8 cellular contexts compared by ENCODE assay signal in genomic region chr1:19596719-19597462, GRCh38. TPM values are rescaled to one million over a fixed set of nuclear protein-coding genes. Genes with fewer than 3 reads are reported as not detected.
DNase-seq lines count a peak whose midpoint lies in the region; ATAC-seq and TF ChIP-seq lines count a peak whose summit lies in the region.

No MANE protein-coding gene starts in this region.

- H2BK12ac ChIP-seq in trophoblast cell (ENCODE audit: low read length) = no peak overlapping the region

- no peaks in the 10 kb centered on the region for H3K36me3 ChIP-seq in adrenal gland (replicated peaks in 1 of 2)
- peaks cover 0 to 21% (median 6%) of the 10 kb centered on the region in 9 donors for H3K36me3 ChIP-seq in heart left ventricle
- no peaks in the 10 kb centered on the region for H3K36me3 ChIP-seq in trophoblast cell (ENCODE audit: control insufficient read depth in 1 of 2, insufficient read depth in 2 of 2, low read length in 2 of 2)
- no peaks in the 10 kb centered on the region for H3K36me3 ChIP-seq in transverse colon

- TF ChIP-seq POLR2A in adrenal gland (IDR thresholded peaks at IDR 0.05) = peak; percentile 46 to 80
- TF ChIP-seq POLR2A in heart left ventricle (IDR thresholded peaks at IDR 0.05) = peak in 1 of 2 donors; percentile 74
- peak; percentile 95 for TF ChIP-seq POLR2A in transverse colon (IDR thresholded peaks at IDR 0.05)

- peak overlapping the region; percentile 31 for H2AK5ac ChIP-seq in trophoblast cell (ENCODE audit: low read length)

- in situ Hi-C loops in GM13976 (cut with MboI; ENCODE audit: low sequenced_read_pairs, unreplicated experiment) (loop anchor here (25.0 kb wide), 1 partner anchor 210 kb away; no protein-coding TSS in a partner anchor), transverse colon (cut with MboI; ENCODE audit: low pct_ligation_motif_present in 1 of 4, low pct_unique_long_range_greater_than_20kb in 1 of 4, low sequenced_read_pairs in 3 of 4) (loop anchor here in 1 of 4 donors (25.0 kb wide), 1 partner anchor 110 kb away; the partner anchor contains the start of gene CAPZB)

- peak overlapping the region; percentile 72 for H4K91ac ChIP-seq in trophoblast cell (ENCODE audit: low read depth, low read length)

- peak overlapping the region; percentile 84 for H3K9ac ChIP-seq in trophoblast cell (ENCODE audit: low read length)

- H2AFZ ChIP-seq in trophoblast cell (ENCODE audit: insufficient read depth, low read length, poor library complexity) = peak overlapping the region; percentile 68

- peaks cover 14% of the 10 kb centered on the region for H3K79me1 ChIP-seq in trophoblast cell (ENCODE audit: low read length)

- H3K27ac ChIP-seq in adrenal gland (peak overlapping the region; percentile 22 to 96 (median 95)), heart left ventricle (peak overlapping the region; percentile 91 to 98 (median 96)), trophoblast cell (ENCODE audit: low read depth, low read length) (peak overlapping the region; percentile 96), transverse colon (peak overlapping the region; percentile 97 to 99 (median 98))

- no peak overlapping the region for H3K23ac ChIP-seq in trophoblast cell (ENCODE audit: low read length)

- TF ChIP-seq CTCF in GM13976 (IDR thresholded peaks at IDR 0.05; ENCODE audit: borderline replicate concordance, control extremely low read depth, extremely low read depth, insufficient read depth, missing control alignments) (no peak), adrenal gland (IDR thresholded peaks at IDR 0.05) (peak in 1 of 6 experiments; percentile 1), heart left ventricle (IDR thresholded peaks at IDR 0.05) (no peak), transverse colon (IDR thresholded peaks at IDR 0.05) (no peak)

- H4K8ac ChIP-seq in trophoblast cell (ENCODE audit: low read depth, low read length) = peak overlapping the region; percentile 39

- peak overlapping the region; percentile 67 for H2BK120ac ChIP-seq in trophoblast cell (ENCODE audit: insufficient read depth, low read length, poor library complexity)

- peak overlapping the region; percentile 9 for H3K4ac ChIP-seq in trophoblast cell (ENCODE audit: low read depth, low read length)

- peak overlapping the region; percentile 34 for H3K18ac ChIP-seq in trophoblast cell (ENCODE audit: low read length)

- DNase-seq in GM13976 (ENCODE audit: low spot score) = peak; percentile 95
- DNase-seq in NCI-H1436 treated with DMSO at 0.1 percent for 48 hours (lab: John Stamatoyannopoulos, UW) = peak; percentile 86
- peak; percentile 96 for DNase-seq in T follicular helper cell (ENCODE audit: low read depth)
- peak; percentile 97 to 99 (median 99) for DNase-seq in adrenal gland
- DNase-seq in heart left ventricle = peak; percentile 97 to 98 (median 98)
- peak; percentile 98 to 100 for DNase-seq in trophoblast cell
- peak; percentile 98 for DNase-seq in transverse colon

- no peak for TF ChIP-seq EP300 in transverse colon (IDR thresholded peaks at IDR 0.05; ENCODE audit: low read depth)

- peak overlapping the region; percentile 72 for H4K12ac ChIP-seq in trophoblast cell (ENCODE audit: low read depth, low read length)

- peaks cover 6 to 35% of the 10 kb centered on the region in 2 donors for H3K4me1 ChIP-seq in adrenal gland (replicated peaks in 1 of 2)
- H3K4me1 ChIP-seq in heart left ventricle = peaks cover 0 to 51% (median 35%) of the 10 kb centered on the region in 12 donors
- H3K4me1 ChIP-seq in trophoblast cell (ENCODE audit: control insufficient read depth in 1 of 2, insufficient read depth in 2 of 2, low read length in 2 of 2) = peaks cover 0 to 4% of the 10 kb centered on the region in 2 experiments
- peaks cover 23 to 64% (median 40%) of the 10 kb centered on the region in 4 donors for H3K4me1 ChIP-seq in transverse colon

- peak overlapping the region; percentile 30 for H3K14ac ChIP-seq in trophoblast cell (ENCODE audit: low read length)

- no peaks in the 10 kb centered on the region for H3K9me3 ChIP-seq in adrenal gland (replicated peaks in 1 of 3)
- H3K9me3 ChIP-seq in heart left ventricle = no peaks in the 10 kb centered on the region
- no peaks in the 10 kb centered on the region for H3K9me3 ChIP-seq in trophoblast cell (ENCODE audit: insufficient read depth, low read depth, low read length)
- H3K9me3 ChIP-seq in transverse colon = no peaks in the 10 kb centered on the region

- H3K4me3 ChIP-seq in adrenal gland (peak overlapping the region; percentile 38 to 99 (median 82)), heart left ventricle (peak overlapping the region; percentile 63 to 95 (median 88)), trophoblast cell (ENCODE audit: low read depth, low read length) (peak overlapping the region; percentile 89), transverse colon (peak overlapping the region; percentile 77 to 96 (median 86))

- H3K4me2 ChIP-seq in trophoblast cell (ENCODE audit: low read length) = peak overlapping the region; percentile 70

- intact Hi-C loops in adrenal gland (cut with DNase I) = no loop called here
- intact Hi-C loops in heart left ventricle (cut with DNase I) = loop anchor here in 9 of 10 donors (2.0 to 10.0 kb wide), 7 partner anchors 45 to 205 kb away; partner anchors contain the start of genes CAPZB (in 8 of the 9) and NBL1 (in 5 of the 9)
- intact Hi-C loops in transverse colon (cut with DNase I; ENCODE audit: low total_unique reads) = loop anchor here (2.0 to 5.0 kb wide), 2 partner anchors 50 to 110 kb away; no protein-coding TSS in a partner anchor

- peak overlapping the region; percentile 73 for H2BK5ac ChIP-seq in trophoblast cell (ENCODE audit: low read depth, low read length, poor library complexity)

- H3K27me3 ChIP-seq in adrenal gland = no peaks in the 10 kb centered on the region
- no peaks in the 10 kb centered on the region for H3K27me3 ChIP-seq in heart left ventricle
- no peaks in the 10 kb centered on the region for H3K27me3 ChIP-seq in trophoblast cell (ENCODE audit: insufficient read depth, low read length)
- H3K27me3 ChIP-seq in transverse colon = no peaks in the 10 kb centered on the region

- H3K79me2 ChIP-seq in trophoblast cell (ENCODE audit: control insufficient read depth, insufficient read depth, low read length, poor library complexity) = peaks cover 13% of the 10 kb centered on the region

- WGBS in adrenal gland, 4 donors = 0 to 1% (median 0%) methylated on average over 20 to 59 of the region's 60 CpGs
- 0% methylated on average over 51 to 60 of the region's 60 CpGs for WGBS in heart left ventricle, 4 donors
- WGBS in trophoblast cell (ENCODE audit: extremely low coverage, insufficient coverage, insufficient read length) = no CpG with 5 or more reads among the region's 60 CpGs
- 0 to 1% methylated on average over 2 to 60 of the region's 60 CpGs for WGBS in transverse colon (ENCODE audit: low coverage in 1 of 2), 2 donors

- ATAC-seq in HG02852 (IDR thresholded peaks at IDR 0.05; ENCODE audit: unreplicated experiment) (peak; percentile 83), heart left ventricle (peak; percentile 90 to 95 (median 94))

RNA-seq across cellular contexts. Expression of gene NBL1, which starts 47.2 kb away (rescaled TPM):
- 10 to 100 TPM; 12.8 to 61.0 (median 29.7) TPM for total RNA-seq in adrenal gland
- polyA plus RNA-seq in adrenal gland = 10 to 100 TPM; 11.3 to 42.7 (median 29.4) TPM
- 10 to 100 TPM; 19.3 to 61.4 (median 33.1) TPM for total RNA-seq in heart left ventricle
- 10 to 100 TPM; 31.2 to 40.0 TPM for polyA plus RNA-seq in heart left ventricle
- 12.5 and 12.6 TPM in 2 replicates for polyA plus RNA-seq in trophoblast cell (2013)
- total RNA-seq in transverse colon = 100 to 1,000 TPM; 122 to 238 (median 204) TPM

Comparison
In these comparisons a context has a peak if more than half of its experiments do, and no peak if none do; other contexts are left out.
1. Peak in every context shown above with its lines: DNase-seq, ATAC-seq, H3K4me3 ChIP-seq and H3K27ac ChIP-seq.
2. intact Hi-C loops: an anchor here in heart left ventricle (2.0 to 10.0 kb wide) and transverse colon (2.0 to 5.0 kb wide); none called in adrenal gland.